ENCODE assay signal across 37 cellular contexts in genomic region chr15:85014932-85015331, GRCh38.
"Had no signal": no experiment of that assay in that cellular context is flagged by ENCODE, and none has a peak within 500 bp of the region (broad histone marks: within the 10 kb centered on the region; RNA-seq: fewer than 3 reads in every experiment).

No MANE protein-coding gene starts in this region.

- H3K9me3 ChIP-seq: breast epithelium, pancreas, prostate gland, sigmoid colon, suprapubic skin, tibial artery had no signal

- H3K27ac Mint-ChIP-seq: activated CD4-positive, alpha-beta T cell treated with anti-CD3 and anti-CD28 coated beads, Interleukin-2, amount 10 ng/mL, durations not matched to agents 7 days and 5 days; activated CD8-positive, alpha-beta memory T cell treated with anti-CD3 and anti-CD28 coated beads, Interleukin-2, amount 10 ng/mL, durations not matched to agents 7 days and 5 days; activated CD8-positive, alpha-beta T cell treated with anti-CD3 and anti-CD28 coated beads for 36 hours; activated naive CD4-positive, alpha-beta T cell treated with anti-CD3 and anti-CD28 coated beads, Interleukin-2, amount 50 U/mL, for 24 hours; activated naive CD8-positive, alpha-beta T cell treated with anti-CD3 and anti-CD28 coated beads, Interleukin-2, amount 50 U/mL, for 24 hours; activated T-helper 2 cell treated with anti-CD3 and anti-CD28 coated beads, Interferon-gamma antibody, Interleukin-2, Interleukin-4, amounts not matched to agents 10 μg/mL and 5 μg/mL and 100 μg/mL, durations not matched to agents 14 hours and 24 hours and 36 hours; dendritic cell treated with granulocyte-macrophage colony-stimulating factor and Interleukin-4, amounts not matched to agents 40 ng/mL and 50 ng/mL, for 4 days; endodermal cell had no signal

- FAIRE-seq: kidney, pancreas, small intestine had no signal

- H3K36me3 Mint-ChIP-seq: activated CD8-positive, alpha-beta memory T cell treated with anti-CD3 and anti-CD28 coated beads, Interleukin-2, amount 10 ng/mL, durations not matched to agents 7 days and 5 days; immature natural killer cell had no signal

- ATAC-seq: activated CD8-positive, alpha-beta memory T cell treated with anti-CD3 and anti-CD28 coated beads, Interleukin-2, amount 10 ng/mL, durations not matched to agents 7 days and 5 days; activated CD8-positive, alpha-beta T cell treated with anti-CD3 and anti-CD28 coated beads for 36 hours; activated naive CD8-positive, alpha-beta T cell treated with anti-CD3 and anti-CD28 coated beads, Interleukin-2, amount 50 U/mL, for 24 hours; esophagus mucosa; left colon; naive thymus-derived CD8-positive, alpha-beta T cell; pancreas had no signal

- H3K4me3 Mint-ChIP-seq: activated CD4-positive, alpha-beta T cell treated with anti-CD3 and anti-CD28 coated beads, Interleukin-2, amount 10 ng/mL, durations not matched to agents 7 days and 5 days; activated CD8-positive, alpha-beta memory T cell treated with anti-CD3 and anti-CD28 coated beads, Interleukin-2, amount 10 ng/mL, durations not matched to agents 7 days and 5 days; activated CD8-positive, alpha-beta T cell treated with anti-CD3 and anti-CD28 coated beads for 36 hours; activated naive CD4-positive, alpha-beta T cell treated with anti-CD3 and anti-CD28 coated beads, Interleukin-2, amount 50 U/mL, for 24 hours; activated naive CD8-positive, alpha-beta T cell treated with anti-CD3 and anti-CD28 coated beads, Interleukin-2, amount 50 U/mL, for 24 hours; dendritic cell treated with granulocyte-macrophage colony-stimulating factor and Interleukin-4, amounts not matched to agents 40 ng/mL and 50 ng/mL, for 4 days; endodermal cell; immature natural killer cell; neural crest cell had no signal

- H3K27me3 ChIP-seq: breast epithelium, pancreas, sigmoid colon, suprapubic skin, tibial artery had no signal

- H3K4me1 Mint-ChIP-seq: neural crest cell had no signal

- H3K27me3 Mint-ChIP-seq: activated CD4-positive, alpha-beta T cell treated with anti-CD3 and anti-CD28 coated beads, Interleukin-2, amount 10 ng/mL, durations not matched to agents 7 days and 5 days; activated CD8-positive, alpha-beta memory T cell treated with anti-CD3 and anti-CD28 coated beads, Interleukin-2, amount 10 ng/mL, durations not matched to agents 7 days and 5 days; activated CD8-positive, alpha-beta T cell treated with anti-CD3 and anti-CD28 coated beads for 36 hours; activated naive CD4-positive, alpha-beta T cell treated with anti-CD3 and anti-CD28 coated beads, Interleukin-2, amount 50 U/mL, for 24 hours; activated naive CD8-positive, alpha-beta T cell treated with anti-CD3 and anti-CD28 coated beads, Interleukin-2, amount 50 U/mL, for 24 hours; dendritic cell treated with granulocyte-macrophage colony-stimulating factor and Interleukin-4, amounts not matched to agents 40 ng/mL and 50 ng/mL, for 4 days; naive thymus-derived CD8-positive, alpha-beta T cell had no signal

- H3K36me3 ChIP-seq: breast epithelium, pancreas, prostate gland, sigmoid colon, suprapubic skin, tibial artery had no signal

- H3K4me3 ChIP-seq: breast epithelium, pancreas, prostate gland, sigmoid colon, suprapubic skin, tibial artery had no signal

- H3K9me3 Mint-ChIP-seq: activated naive CD4-positive, alpha-beta T cell treated with anti-CD3 and anti-CD28 coated beads, Interleukin-2, amount 50 U/mL, for 24 hours; activated naive CD8-positive, alpha-beta T cell treated with anti-CD3 and anti-CD28 coated beads, Interleukin-2, amount 50 U/mL, for 24 hours; dendritic cell treated with granulocyte-macrophage colony-stimulating factor and Interleukin-4, amounts not matched to agents 40 ng/mL and 50 ng/mL, for 4 days; endodermal cell; immature natural killer cell; neural crest cell had no signal

- H3K27ac ChIP-seq: breast epithelium, pancreas, prostate gland, sigmoid colon, suprapubic skin, tibial artery had no signal

- DNase-seq: activated CD4-positive, alpha-beta T cell treated with anti-CD3 and anti-CD28 coated beads for 1 hour; activated CD4-positive, alpha-beta T cell treated with anti-CD3 and anti-CD28 coated beads, Interleukin-2, amount 10 ng/mL, durations not matched to agents 7 days and 5 days; activated CD8-positive, alpha-beta memory T cell treated with anti-CD3 and anti-CD28 coated beads, Interleukin-2, amount 10 ng/mL, durations not matched to agents 7 days and 5 days; activated CD8-positive, alpha-beta T cell treated with anti-CD3 and anti-CD28 coated beads for 36 hours; activated naive CD8-positive, alpha-beta T cell treated with anti-CD3 and anti-CD28 coated beads, Interleukin-2, amount 50 U/mL, for 24 hours; activated T-cell treated with anti-CD3 and anti-CD28 coated beads, Interleukin-2, amount 50 U/mL, for 48 hours; amygdala; central memory CD4-positive, alpha-beta T cell; endodermal cell; foreskin fibroblast; head of caudate nucleus; hypothalamus; immature natural killer cell; kidney; left colon; mammary epithelial cell; midbrain; naive thymus-derived CD8-positive, alpha-beta T cell; nucleus accumbens; pancreas; retina; sigmoid colon; small intestine; stimulated activated CD4-positive, alpha-beta T cell treated with anti-CD3 and anti-CD28 coated beads, Interleukin-1b, Interleukin-23, amount 100 ng/mL, for 48 hours; stimulated activated CD4-positive, alpha-beta T cell treated with anti-CD3 and anti-CD28 coated beads, Interleukin-4, amount 100 ng/mL, for 4 hours; stimulated activated CD8-positive, alpha-beta memory T cell treated with anti-CD3 and anti-CD28 coated beads, Interleukin-4, amount 100 ng/mL, for 48 hours; stimulated activated naive CD4-positive, alpha-beta T cell; T-helper 9 cell; tibial artery had no signal

- H3K4me1 ChIP-seq: prostate gland had no signal
